ENCODE assay signal across 1 cellular context in the genomic region with DNA sequence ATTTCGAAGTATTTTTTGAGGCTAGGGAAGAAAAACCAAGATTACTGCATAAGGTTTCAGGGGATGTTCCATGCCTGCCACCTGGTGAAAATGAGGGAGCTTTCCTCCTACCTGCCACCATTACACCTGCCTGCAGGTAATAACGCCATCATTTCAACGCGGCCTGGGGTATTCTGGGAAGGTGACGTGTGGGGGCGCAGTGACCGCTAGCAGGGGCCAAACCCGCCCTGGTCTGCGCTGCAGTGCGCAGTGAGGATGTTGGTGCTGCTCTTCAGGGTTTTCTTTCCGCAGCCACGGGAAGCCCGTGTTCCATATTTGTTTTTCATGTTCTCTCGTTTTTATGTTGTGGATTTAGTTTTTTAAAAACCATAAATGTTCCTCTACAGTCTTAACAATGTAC.
TF ChIP-seq lines count a peak whose summit lies in the region.

No MANE protein-coding gene starts in this region.

TF ChIP-seq in H1, 55 proteins besides CTCF, POLR2A, EP300 and RAD21:
- TF ChIP-seq ZNF274 (IDR thresholded peaks at IDR 0.05; ENCODE audit: borderline replicate concordance, extremely low read depth, low read length), result no peak
- no peak for TF ChIP-seq TCF12 (IDR thresholded peaks at IDR 0.05; ENCODE audit: low read depth, low read length)
- TF ChIP-seq GTF2F1 (IDR thresholded peaks at IDR 0.05; ENCODE audit: borderline replicate concordance, low read depth, low read length), result no peak
